38 cellular contexts compared by ENCODE assay signal in genomic region chr1:154536570-154536969, GRCh38. TPM values are rescaled to one million over a fixed set of nuclear protein-coding genes. Genes with fewer than 3 reads are reported as not detected.
"Had no signal": no experiment of that assay in that cellular context is flagged by ENCODE, and none has a peak within 500 bp of the region (broad histone marks: within the 10 kb centered on the region; RNA-seq: fewer than 3 reads in every experiment).

No MANE protein-coding gene starts in this region.

- H3K27ac ChIP-seq: ascending aorta, cardiac muscle cell, PC-9, RWPE1, WERI-Rb-1 had no signal

- DNase-seq: activated CD4-positive, alpha-beta T cell treated with anti-CD3 and anti-CD28 coated beads for 1 hour; activated CD4-positive, alpha-beta T cell treated with anti-CD3 and anti-CD28 coated beads for 48 hours; activated CD4-positive, CD25-positive, alpha-beta regulatory T cell; activated CD8-positive, alpha-beta T cell treated with anti-CD3 and anti-CD28 coated beads for 36 hours; activated effector memory CD4-positive, alpha-beta T cell treated with anti-CD3 and anti-CD28 coated beads, Interleukin-2, amount 50 U/mL, for 16 hours; activated naive CD4-positive, alpha-beta T cell; activated naive CD4-positive, alpha-beta T cell treated with anti-CD3 and anti-CD28 coated beads, Interleukin-2, amount 50 U/mL, for 16 hours; activated naive CD8-positive, alpha-beta T cell treated with anti-CD3 and anti-CD28 coated beads for 36 hours; activated T-cell treated with anti-CD3 and anti-CD28 coated beads, Interleukin-2, amount 50 U/mL, for 1 hour; activated T-cell treated with anti-CD3 and anti-CD28 coated beads, Interleukin-2, amount 50 U/mL, for 72 hours; amygdala; Kasumi-1; KG1; MG63; NCI-H1048; NCI-H1105 treated with DMSO at 0.1 percent for 48 hours; NCI-H1436; NCI-H1694 treated with DMSO at 0.1 percent for 48 hours; NCI-H2029; NCI-H2171; NCI-H510A; NCI-H748 treated with DMSO at 0.1 percent for 48 hours; NK-92 treated with Interleukin-12 subunit alpha and Interleukin-12 subunit beta, amount 100 ng/mL, for 24 hours; PC-9; SIG-M5; T-helper 1 cell; T-helper 2 cell; T1000; WERI-Rb-1 had no signal

- H2AFZ ChIP-seq: PC-9 had no signal

- H3K9me3 ChIP-seq: ascending aorta had no signal

- H3K4me2 ChIP-seq: PC-9 had no signal

- H3K27me3 ChIP-seq: ascending aorta had no signal

- H3K4me1 ChIP-seq: ascending aorta had no signal

- H3K4me3 ChIP-seq: ascending aorta, cardiac muscle cell, MG63, PC-9 had no signal

- ATAC-seq: activated CD8-positive, alpha-beta T cell treated with anti-CD3 and anti-CD28 coated beads for 36 hours; activated T-cell treated with anti-CD3 and anti-CD28 coated beads, Interleukin-2, amount 50 U/mL, for 72 hours; activated T-helper 17 cell treated with anti-CD3 and anti-CD28 coated beads, Interleukin-2, amount 50 U/mL, for 72 hours; Right ventricle myocardium inferior; SK-N-SH treated with all-trans-retinoic acid at 6 μM for 48 hours had no signal

- H3K36me3 ChIP-seq: ascending aorta, cardiac muscle cell, MG63, WERI-Rb-1 had no signal

RNA-seq across cellular contexts. Expression of gene CHRNB2, which starts 31.0 kb away (rescaled TPM):
- total RNA-seq: activated CD8-positive, alpha-beta T cell treated with anti-CD3 and anti-CD28 coated beads for 36 hours; activated naive CD8-positive, alpha-beta T cell treated with anti-CD3 and anti-CD28 coated beads for 36 hours; ascending aorta; PC-9; Right ventricle myocardium inferior had no signal
- polyA plus RNA-seq: cardiac muscle cell had no signal

RNA-seq across cellular contexts. Expression of gene SHE, which starts 34.4 kb away (rescaled TPM):
- total RNA-seq: activated CD8-positive, alpha-beta memory T cell treated with anti-CD3 and anti-CD28 coated beads for 36 hours; activated CD8-positive, alpha-beta T cell treated with anti-CD3 and anti-CD28 coated beads for 36 hours; activated naive CD8-positive, alpha-beta T cell treated with anti-CD3 and anti-CD28 coated beads for 36 hours; OCI-LY7; PC-9 had no signal

RNA-seq across cellular contexts. Expression of gene TDRD10, which starts 34.6 kb away (rescaled TPM):
- total RNA-seq: activated CD8-positive, alpha-beta memory T cell treated with anti-CD3 and anti-CD28 coated beads for 36 hours; activated CD8-positive, alpha-beta T cell treated with anti-CD3 and anti-CD28 coated beads for 36 hours; activated naive CD8-positive, alpha-beta T cell treated with anti-CD3 and anti-CD28 coated beads for 36 hours; activated T-helper 17 cell treated with anti-CD3 and anti-CD28 coated beads, Interleukin-2, amount 50 U/mL, for 72 hours; PC-9; SK-MEL-5 had no signal
